Comparison of ENCODE assay signal across 24 cellular contexts in the genomic region with DNA sequence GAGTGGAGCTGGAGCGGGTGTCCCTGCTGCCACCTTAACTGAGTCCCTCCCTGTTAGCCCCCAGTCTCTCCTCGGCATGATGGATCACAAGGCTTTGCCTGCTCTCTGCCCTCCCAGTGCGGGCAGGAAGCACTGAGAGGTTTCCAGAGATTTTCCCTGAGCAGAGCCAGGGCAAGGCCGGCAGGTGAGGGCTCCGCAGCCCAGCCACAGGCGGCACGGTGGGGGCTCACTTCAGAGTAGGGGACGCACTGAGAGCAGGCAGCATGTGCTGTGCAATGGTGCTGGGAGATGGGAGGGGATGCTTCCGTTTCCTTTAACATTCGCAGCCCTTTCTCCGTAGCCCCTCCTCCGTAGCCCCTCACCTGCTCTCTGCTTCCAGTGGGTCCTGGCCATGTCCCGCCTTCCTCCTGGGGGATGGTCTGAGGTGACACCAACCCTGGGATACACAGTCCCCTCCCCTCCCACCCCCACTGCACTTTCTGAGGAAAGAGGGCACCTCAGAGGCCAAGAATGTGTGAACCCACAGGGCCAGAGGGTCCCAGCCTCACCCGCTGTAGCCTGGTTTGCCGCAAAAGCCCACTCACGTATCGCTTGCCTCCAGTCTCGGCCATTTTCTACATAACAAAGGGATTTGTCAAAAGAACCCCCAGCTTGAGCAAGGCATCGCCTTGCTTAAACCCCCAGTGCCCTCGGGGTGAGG. TPM values are rescaled to one million over a fixed set of nuclear protein-coding genes. Genes with fewer than 3 reads are reported as not detected.
"Had no signal": no experiment of that assay in that cellular context is flagged by ENCODE, and none has a peak within 500 bp of the region (broad histone marks: within the 10 kb centered on the region; RNA-seq: fewer than 3 reads in every experiment).

No MANE protein-coding gene starts in this region.

- H3K4me3 ChIP-seq: breast epithelium, dorsolateral prefrontal cortex, left lung, prostate gland, right atrium auricular region, skin epidermis, transverse colon, vagina had no signal

- H3K9me3 Mint-ChIP-seq: activated B cell treated with CpG ODN at 0.5 μM for 24 hours; activated CD4-positive, alpha-beta memory T cell treated with anti-CD3 and anti-CD28 coated beads, Interleukin-2, amount 10 ng/mL, durations not matched to agents 7 days and 5 days; activated naive CD4-positive, alpha-beta T cell treated with anti-CD3 and anti-CD28 coated beads, Interleukin-2, amount 10 ng/mL, durations not matched to agents 7 days and 5 days; activated naive CD8-positive, alpha-beta T cell treated with anti-CD3 and anti-CD28 coated beads, Interleukin-2, amount 50 U/mL, for 24 hours; activated T-cell treated with anti-CD3 and anti-CD28 coated beads, Interleukin-2, amount 50 U/mL, for 24 hours; activated T-helper 2 cell treated with anti-CD3 and anti-CD28 coated beads, Interferon-gamma antibody, Interleukin-2, Interleukin-4, amounts not matched to agents 10 μg/mL and 5 μg/mL and 100 μg/mL, durations not matched to agents 14 hours and 24 hours and 36 hours; nephron progenitor cell; stimulated activated naive CD8-positive, alpha-beta T cell treated with anti-CD3 and anti-CD28 coated beads, Interleukin-15, Interleukin-2, amounts not matched to agents 100 ng/mL and 50 ng/mL, for 24 hours; T-helper 2 cell treated with Interferon-gamma antibody and Interleukin-4, amounts not matched to agents 5 μg/mL and 100 μg/mL, for 36 hours had no signal

- H3K36me3 Mint-ChIP-seq: activated naive CD4-positive, alpha-beta T cell treated with anti-CD3 and anti-CD28 coated beads, Interleukin-2, amount 10 ng/mL, durations not matched to agents 7 days and 5 days had no signal

- DNase-seq: activated B cell treated with CpG ODN at 0.5 μM for 24 hours; activated CD4-positive, alpha-beta memory T cell treated with anti-CD3 and anti-CD28 coated beads, Interleukin-2, amount 10 ng/mL, durations not matched to agents 7 days and 5 days; activated CD4-positive, alpha-beta T cell treated with anti-CD3 and anti-CD28 coated beads for 4 hours; activated naive CD4-positive, alpha-beta T cell treated with anti-CD3 and anti-CD28 coated beads, Interleukin-2, amount 10 ng/mL, durations not matched to agents 7 days and 5 days; activated naive CD8-positive, alpha-beta T cell treated with anti-CD3 and anti-CD28 coated beads, Interleukin-2, amount 50 U/mL, for 24 hours; activated T-cell treated with anti-CD3 and anti-CD28 coated beads, Interleukin-2, amount 50 U/mL, for 24 hours; aorta; foreskin keratinocyte; hypothalamus; left lung; mammary epithelial cell; nephron progenitor cell; stimulated activated CD4-positive, alpha-beta T cell treated with anti-CD3 and anti-CD28 coated beads, Interleukin-15, amount 100 ng/mL, for 24 hours; stimulated activated CD4-positive, alpha-beta T cell treated with anti-CD3 and anti-CD28 coated beads, Interleukin-2, amount 100 ng/mL, for 48 hours; transverse colon had no signal

- H3K27me3 ChIP-seq: right atrium auricular region, vagina had no signal

- H3K4me1 Mint-ChIP-seq: activated B cell treated with CpG ODN at 0.5 μM for 24 hours; activated CD4-positive, alpha-beta memory T cell treated with anti-CD3 and anti-CD28 coated beads, Interleukin-2, amount 10 ng/mL, durations not matched to agents 7 days and 5 days; activated naive CD4-positive, alpha-beta T cell treated with anti-CD3 and anti-CD28 coated beads, Interleukin-2, amount 10 ng/mL, durations not matched to agents 7 days and 5 days; activated naive CD8-positive, alpha-beta T cell treated with anti-CD3 and anti-CD28 coated beads, Interleukin-2, amount 50 U/mL, for 24 hours had no signal

- H3K27ac Mint-ChIP-seq: activated B cell treated with CpG ODN at 0.5 μM for 24 hours; activated CD4-positive, alpha-beta memory T cell treated with anti-CD3 and anti-CD28 coated beads, Interleukin-2, amount 10 ng/mL, durations not matched to agents 7 days and 5 days; activated naive CD4-positive, alpha-beta T cell treated with anti-CD3 and anti-CD28 coated beads, Interleukin-2, amount 10 ng/mL, durations not matched to agents 7 days and 5 days; activated naive CD8-positive, alpha-beta T cell treated with anti-CD3 and anti-CD28 coated beads, Interleukin-2, amount 50 U/mL, for 24 hours; activated T-cell treated with anti-CD3 and anti-CD28 coated beads, Interleukin-2, amount 50 U/mL, for 24 hours; activated T-helper 2 cell treated with anti-CD3 and anti-CD28 coated beads, Interferon-gamma antibody, Interleukin-2, Interleukin-4, amounts not matched to agents 10 μg/mL and 5 μg/mL and 100 μg/mL, durations not matched to agents 14 hours and 24 hours and 36 hours; nephron progenitor cell; stimulated activated naive CD8-positive, alpha-beta T cell treated with anti-CD3 and anti-CD28 coated beads, Interleukin-15, Interleukin-2, amounts not matched to agents 100 ng/mL and 50 ng/mL, for 24 hours; T-helper 2 cell treated with Interferon-gamma antibody and Interleukin-4, amounts not matched to agents 5 μg/mL and 100 μg/mL, for 36 hours had no signal

- H3K36me3 ChIP-seq: breast epithelium, left lung, prostate gland, right atrium auricular region, transverse colon, vagina had no signal

- H3K27me3 Mint-ChIP-seq: stimulated activated naive CD8-positive, alpha-beta T cell treated with anti-CD3 and anti-CD28 coated beads, Interleukin-15, Interleukin-2, amounts not matched to agents 100 ng/mL and 50 ng/mL, for 24 hours had no signal

- H3K9me3 ChIP-seq: breast epithelium, left lung, prostate gland, right atrium auricular region, transverse colon, vagina had no signal

- H3K27ac ChIP-seq: breast epithelium, foreskin keratinocyte, left lung, prostate gland, right atrium auricular region, skin epidermis, transverse colon, vagina had no signal

- H3K4me3 Mint-ChIP-seq: activated B cell treated with CpG ODN at 0.5 μM for 24 hours; activated CD4-positive, alpha-beta memory T cell treated with anti-CD3 and anti-CD28 coated beads, Interleukin-2, amount 10 ng/mL, durations not matched to agents 7 days and 5 days; activated naive CD4-positive, alpha-beta T cell treated with anti-CD3 and anti-CD28 coated beads, Interleukin-2, amount 10 ng/mL, durations not matched to agents 7 days and 5 days; activated naive CD8-positive, alpha-beta T cell treated with anti-CD3 and anti-CD28 coated beads, Interleukin-2, amount 50 U/mL, for 24 hours; activated T-cell treated with anti-CD3 and anti-CD28 coated beads, Interleukin-2, amount 50 U/mL, for 24 hours; nephron progenitor cell; stimulated activated naive CD8-positive, alpha-beta T cell treated with anti-CD3 and anti-CD28 coated beads, Interleukin-15, Interleukin-2, amounts not matched to agents 100 ng/mL and 50 ng/mL, for 24 hours; T-helper 2 cell treated with Interferon-gamma antibody and Interleukin-4, amounts not matched to agents 5 μg/mL and 100 μg/mL, for 36 hours had no signal

- H3K4me1 ChIP-seq: breast epithelium, foreskin keratinocyte, left lung, prostate gland, transverse colon, vagina had no signal

RNA-seq across cellular contexts. Expression of a gene that starts 10.7 kb away (rescaled TPM):
- total RNA-seq: activated B cell treated with CpG ODN at 0.5 μM for 24 hours; activated CD4-positive, alpha-beta memory T cell treated with anti-CD3 and anti-CD28 coated beads, Interleukin-2, amount 10 ng/mL, durations not matched to agents 7 days and 5 days; activated T-helper 2 cell treated with anti-CD3 and anti-CD28 coated beads, Interferon-gamma antibody, Interleukin-2, Interleukin-4, amounts not matched to agents 10 μg/mL and 5 μg/mL and 100 μg/mL, durations not matched to agents 14 hours and 24 hours and 36 hours; aorta; left lung; vagina had no signal
- polyA plus RNA-seq: aorta had no signal
